In the genomic region with DNA sequence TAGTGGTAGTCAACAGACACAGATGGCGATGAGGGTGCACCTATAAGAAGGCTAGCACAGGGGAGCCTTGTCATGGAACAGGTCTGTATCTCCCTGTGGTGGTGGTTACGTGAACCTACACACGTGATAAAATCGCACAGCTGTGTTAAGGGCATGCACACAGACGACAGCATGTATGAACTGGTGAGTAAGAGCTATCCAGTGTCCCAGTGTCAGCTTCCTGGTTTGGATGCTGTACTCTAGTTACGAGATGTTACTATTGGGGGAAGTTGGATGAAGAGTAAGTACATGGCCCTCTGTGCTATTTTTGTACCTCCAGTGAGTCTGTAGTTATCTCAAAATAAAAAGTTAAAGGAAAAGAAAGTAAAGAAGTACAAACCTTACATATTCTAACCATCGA, we compare ENCODE assay signal across 16 cellular contexts.
"Had no signal": no experiment of that assay in that cellular context is flagged by ENCODE, and none has a peak within 500 bp of the region (broad histone marks: within the 10 kb centered on the region; RNA-seq: fewer than 3 reads in every experiment).

No MANE protein-coding gene starts in this region.

- DNase-seq: activated CD4-positive, alpha-beta T cell treated with anti-CD3 and anti-CD28 coated beads for 1 hour; activated CD4-positive, alpha-beta T cell treated with anti-CD3 and anti-CD28 coated beads, Interleukin-2, amount 50 U/mL, for 48 hours; activated T-cell treated with anti-CD3 and anti-CD28 coated beads, Interleukin-2, amount 50 U/mL, for 4 hours; effector CD4-positive, alpha-beta T cell; hypothalamus; kidney glomerular epithelial cell; lower lobe of right lung; natural killer cell; stimulated activated CD4-positive, alpha-beta T cell treated with anti-CD3 and anti-CD28 coated beads, Interleukin-12 subunit alpha, Interleukin-12 subunit beta, amount 100 ng/mL, for 4 hours; stimulated activated CD4-positive, alpha-beta T cell treated with anti-CD3 and anti-CD28 coated beads, Interleukin-2, amount 100 ng/mL, for 48 hours; T-helper 9 cell; upper lobe of right lung had no signal

- H3K4me3 Mint-ChIP-seq: activated T-cell treated with anti-CD3 and anti-CD28 coated beads, Interleukin-2, amount 50 U/mL, for 4 hours; natural killer cell; stimulated activated naive CD8-positive, alpha-beta T cell treated with anti-CD3 and anti-CD28 coated beads, Interleukin-15, Interleukin-2, amounts not matched to agents 100 ng/mL and 50 ng/mL, for 24 hours had no signal

- H3K27me3 ChIP-seq: cardiac muscle cell, upper lobe of right lung had no signal

- H3K27ac ChIP-seq: cardiac muscle cell, lower lobe of right lung, upper lobe of right lung had no signal

- FAIRE-seq: colon had no signal

- H3K27ac Mint-ChIP-seq: natural killer cell had no signal

- H3K27me3 Mint-ChIP-seq: progenitor cell of endocrine pancreas; stimulated activated naive CD8-positive, alpha-beta T cell treated with anti-CD3 and anti-CD28 coated beads, Interleukin-15, Interleukin-2, amounts not matched to agents 100 ng/mL and 50 ng/mL, for 24 hours had no signal

- H3K4me3 ChIP-seq: cardiac muscle cell, lower lobe of right lung, upper lobe of right lung had no signal

- H3K9me3 ChIP-seq: lower lobe of right lung, upper lobe of right lung had no signal

- ATAC-seq: activated T-cell treated with anti-CD3 and anti-CD28 coated beads, Interleukin-2, amount 50 U/mL, for 4 hours had no signal

- H3K4me1 ChIP-seq: upper lobe of right lung had no signal

- H3K9me3 Mint-ChIP-seq: activated T-cell treated with anti-CD3 and anti-CD28 coated beads, Interleukin-2, amount 50 U/mL, for 4 hours; natural killer cell; stimulated activated naive CD8-positive, alpha-beta T cell treated with anti-CD3 and anti-CD28 coated beads, Interleukin-15, Interleukin-2, amounts not matched to agents 100 ng/mL and 50 ng/mL, for 24 hours had no signal
